In the genomic region with DNA sequence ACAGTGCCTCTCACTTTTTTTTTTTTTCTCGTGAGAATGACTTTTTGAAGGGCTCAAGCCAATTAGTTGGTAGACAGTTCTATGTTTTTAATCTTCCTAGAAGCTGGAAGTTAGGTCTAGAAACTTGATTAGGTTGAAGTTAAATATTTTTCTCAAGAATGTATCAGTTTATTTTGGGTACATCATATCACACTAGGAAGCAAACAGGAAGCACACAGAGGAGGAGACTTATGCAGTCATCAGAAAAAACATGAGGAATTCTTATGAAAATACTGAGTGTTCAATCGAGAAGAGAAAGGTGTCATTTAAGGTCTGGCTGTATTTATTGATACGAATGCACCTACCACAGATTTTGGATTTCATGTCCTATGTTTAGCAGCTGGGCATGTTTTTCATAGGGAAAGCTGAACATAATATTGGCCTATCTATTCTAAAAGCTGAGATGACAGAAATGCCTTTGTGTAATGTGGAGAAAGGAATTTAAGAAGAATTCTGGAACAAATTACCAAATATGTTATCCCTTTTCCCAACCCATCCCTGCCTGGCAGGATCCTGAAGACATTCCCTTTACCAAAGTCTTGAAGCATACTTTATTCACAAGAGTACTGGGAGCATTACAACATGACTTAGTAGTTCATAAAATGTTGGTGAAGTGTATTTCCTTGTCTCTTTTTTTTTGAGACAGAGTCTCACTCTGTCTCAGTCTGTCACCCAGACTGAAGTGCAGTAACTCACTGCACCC, we compare ENCODE assay signal across 26 cellular contexts. TPM values are rescaled to one million over a fixed set of nuclear protein-coding genes. Genes with fewer than 3 reads are reported as not detected.
DNase-seq lines count a peak whose midpoint lies in the region; ATAC-seq, FAIRE-seq and TF ChIP-seq lines count a peak whose summit lies in the region.
"Had no signal": no experiment of that assay in that cellular context is flagged by ENCODE, and none has a peak within 500 bp of the region (broad histone marks: within the 10 kb centered on the region; RNA-seq: fewer than 3 reads in every experiment).

No MANE protein-coding gene starts in this region.

- no peak overlapping the region for H4K91ac ChIP-seq in trophoblast cell (ENCODE audit: low read depth, low read length)

- no peak for FAIRE-seq in HTR-8/SVneo (lab: Jason Lieb, UNC)
- FAIRE-seq: GM18507 had no signal

- no peak overlapping the region for H3K4me2 ChIP-seq in trophoblast cell (ENCODE audit: low read length)
- H3K4me2 ChIP-seq: GM23338, PC-9 had no signal

- WGBS in trophoblast cell (ENCODE audit: extremely low coverage, insufficient coverage, insufficient read length) = no CpG with 5 or more reads among the region's 3 CpGs

- no peak overlapping the region for H2BK12ac ChIP-seq in trophoblast cell (ENCODE audit: low read length)

- no peak overlapping the region for H4K8ac ChIP-seq in trophoblast cell (ENCODE audit: low read depth, low read length)

- H3K4me1 Mint-ChIP-seq in chondrocyte (ENCODE audit: low read depth) = peaks cover 22% of the 10 kb centered on the region
- H3K4me1 Mint-ChIP-seq: CD4-positive, alpha-beta memory T cell; GM23338; H9 had no signal

- H3K27ac ChIP-seq in trophoblast cell (ENCODE audit: low read depth, low read length) = no peak overlapping the region
- H3K27ac ChIP-seq: PC-9 had no signal

- H3K27me3 ChIP-seq in trophoblast cell (ENCODE audit: insufficient read depth, low read length) = no peaks in the 10 kb centered on the region

- H3K9ac ChIP-seq in trophoblast cell (ENCODE audit: low read length) = no peak overlapping the region

- H3K36me3 ChIP-seq in trophoblast cell (ENCODE audit: control insufficient read depth in 1 of 2, insufficient read depth in 2 of 2, low read length in 2 of 2) = no peaks in the 10 kb centered on the region

- no peak overlapping the region for H2AK5ac ChIP-seq in trophoblast cell (ENCODE audit: low read length)

- no peak overlapping the region for H4K12ac ChIP-seq in trophoblast cell (ENCODE audit: low read depth, low read length)

- no peak overlapping the region for H2BK120ac ChIP-seq in trophoblast cell (ENCODE audit: insufficient read depth, low read length, poor library complexity)

- no peaks in the 10 kb centered on the region for H3K9me3 ChIP-seq in trophoblast cell (ENCODE audit: insufficient read depth, low read depth, low read length)

- H3K4me3 ChIP-seq in AG10803 (ENCODE audit: low read length) (no peak overlapping the region), fibroblast of pulmonary artery (replicated peaks; ENCODE audit: low read depth, low read length) (no peak overlapping the region), trophoblast cell (ENCODE audit: low read depth, low read length) (no peak overlapping the region)
- H3K4me3 ChIP-seq: GM23338, PC-9 had no signal

- H3K79me2 ChIP-seq in trophoblast cell (ENCODE audit: control insufficient read depth, insufficient read depth, low read length, poor library complexity) = no peaks in the 10 kb centered on the region

- TF ChIP-seq CTCF in AG10803 (conservative IDR thresholded peaks at IDR 0.05; ENCODE audit: low read length) (no peak), chondrocyte (IDR thresholded peaks at IDR 0.05) (no peak), fibroblast of pulmonary artery (IDR thresholded peaks at IDR 0.05; ENCODE audit: low read length, missing control alignments) (no peak)

- DNase-seq in AG10803 (ENCODE audit: low read depth) (peak; percentile 60), GM03348 (ENCODE audit: low spot score) (peak; percentile 24), chondrocyte (ENCODE audit: low spot score) (no peak), fibroblast of pulmonary artery (ENCODE audit: low read depth) (peak; percentile 47), HTR-8/SVneo (ENCODE audit: insufficient read length, low spot score) (no peak), trophoblast cell (no peak), SIG-M5 treated with dmso at 0.1 percent for 504 hours (lab: John Stamatoyannopoulos, UW; ENCODE audit: unreplicated experiment) (no peak)
- DNase-seq: AML-193; C1 segment of cervical spinal cord; CD4-positive, alpha-beta memory T cell; DMS79 treated with DMSO at 0.1 percent for 48 hours; H9; KBM-7; NCI-H1105 treated with DMSO at 0.1 percent for 48 hours; NCI-H2029 treated with DMSO at 0.1 percent for 48 hours; NCI-H446 treated with DMSO at 0.1 percent for 48 hours; NCI-H526; NCI-H82; NK-92 treated with Interleukin-12 subunit alpha and Interleukin-12 subunit beta, amount 100 ng/mL, for 24 hours; PC-9; Right ventricle myocardium superior; RPMI8226 had no signal

- H3K4ac ChIP-seq in trophoblast cell (ENCODE audit: low read depth, low read length) = no peak overlapping the region

- H3K27me3 Mint-ChIP-seq in chondrocyte (ENCODE audit: low read depth) = no peaks in the 10 kb centered on the region
- H3K27me3 Mint-ChIP-seq: CD4-positive, alpha-beta memory T cell had no signal

- peaks cover 6% of the 10 kb centered on the region for H3K9me3 Mint-ChIP-seq in chondrocyte (ENCODE audit: low read depth)
- H3K9me3 Mint-ChIP-seq: GM23338, H9 had no signal

- no peak overlapping the region for H3K4me3 Mint-ChIP-seq in chondrocyte (ENCODE audit: unreplicated experiment)
- H3K4me3 Mint-ChIP-seq: CD4-positive, alpha-beta memory T cell; GM23338; H9 had no signal

- no peak overlapping the region for H3K23ac ChIP-seq in trophoblast cell (ENCODE audit: low read length)

- no peaks in the 10 kb centered on the region for H3K79me1 ChIP-seq in trophoblast cell (ENCODE audit: low read length)

- H2BK5ac ChIP-seq in trophoblast cell (ENCODE audit: low read depth, low read length, poor library complexity) = no peak overlapping the region

- no peak for ATAC-seq in GM18867 (IDR thresholded peaks at IDR 0.05; ENCODE audit: unreplicated experiment)
- ATAC-seq: GM23338 had no signal

- H3K27ac Mint-ChIP-seq in chondrocyte (ENCODE audit: unreplicated experiment) = peak overlapping the region; percentile 75
- H3K27ac Mint-ChIP-seq: GM23338, H9 had no signal

- H3K14ac ChIP-seq in trophoblast cell (ENCODE audit: low read length) = no peak overlapping the region

- no peak overlapping the region for H3K18ac ChIP-seq in trophoblast cell (ENCODE audit: low read length)

- H2AFZ ChIP-seq in trophoblast cell (ENCODE audit: insufficient read depth, low read length, poor library complexity) = no peak overlapping the region
- H2AFZ ChIP-seq: GM23338, PC-9 had no signal

- no peaks in the 10 kb centered on the region for H3K4me1 ChIP-seq in trophoblast cell (ENCODE audit: control insufficient read depth in 1 of 2, insufficient read depth in 2 of 2, low read length in 2 of 2)

- H3K36me3 Mint-ChIP-seq in chondrocyte (ENCODE audit: low read depth) = no peaks in the 10 kb centered on the region
- H3K36me3 Mint-ChIP-seq: CD4-positive, alpha-beta memory T cell had no signal

RNA-seq across cellular contexts. Expression of gene ZFP69B, which starts 17.5 kb away (rescaled TPM):
- 7.4 to 13.4 TPM (median 11.9 TPM) in 3 replicates for total RNA-seq in chondrocyte
- 1.7 and 1.8 TPM in 2 replicates for polyA plus RNA-seq in trophoblast cell (2013)

RNA-seq across cellular contexts. Expression of gene ZFP69, which starts 44.3 kb away (rescaled TPM):
- 4.5 to 4.9 TPM (median 4.5 TPM) in 3 replicates for total RNA-seq in chondrocyte
- 1.8 TPM in 2 replicates for polyA plus RNA-seq in trophoblast cell (2013)
- total RNA-seq: A172 had no signal

RNA-seq across cellular contexts. Expression of gene SMAP2, which starts 59.3 kb away (rescaled TPM):
- total RNA-seq in chondrocyte = 14.0 to 16.8 TPM (median 15.5 TPM) in 3 replicates
- 9.8 and 10.1 TPM in 2 replicates for polyA plus RNA-seq in trophoblast cell (2013)

Comparison
In these comparisons a context has a peak if more than half of its experiments do, and no peak if none do; other contexts are left out.
1. DNase-seq: peak in AG10803 (single experiment), GM03348 (single experiment) and fibroblast of pulmonary artery (single experiment); none in chondrocyte (single experiment), HTR-8/SVneo (single experiment), trophoblast cell (0 of 2) and SIG-M5 treated with dmso at 0.1 percent for 504 hours (single experiment).